1 cellular context compared by ENCODE assay signal in the genomic region with DNA sequence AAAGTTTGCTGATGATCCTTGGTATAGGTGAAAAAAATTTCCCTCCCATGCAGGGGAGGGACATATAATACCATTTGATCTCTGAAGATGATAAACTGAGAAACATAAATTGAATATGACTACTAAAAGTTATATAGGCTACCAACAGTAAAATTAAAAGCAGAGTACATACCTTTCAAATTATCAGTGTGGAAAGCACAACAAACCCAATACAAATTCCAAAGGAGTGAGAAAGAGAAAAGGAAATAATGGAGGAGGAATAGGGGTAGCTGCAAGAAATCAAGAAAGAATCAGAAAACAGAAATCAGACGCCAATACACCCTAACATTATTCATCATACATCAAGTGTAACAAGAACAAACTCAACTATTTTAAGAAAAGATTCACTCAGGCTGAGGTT.
A peak's percentile ranks its signal among the peaks of the same experiment; 100 is the strongest.
TF ChIP-seq lines count a peak whose summit lies in the region.

No MANE protein-coding gene starts in this region.

TF ChIP-seq in SK-N-SH, 30 proteins besides CTCF, POLR2A, EP300 and RAD21 (continued from another document):
- TF ChIP-seq, protein P1, sequence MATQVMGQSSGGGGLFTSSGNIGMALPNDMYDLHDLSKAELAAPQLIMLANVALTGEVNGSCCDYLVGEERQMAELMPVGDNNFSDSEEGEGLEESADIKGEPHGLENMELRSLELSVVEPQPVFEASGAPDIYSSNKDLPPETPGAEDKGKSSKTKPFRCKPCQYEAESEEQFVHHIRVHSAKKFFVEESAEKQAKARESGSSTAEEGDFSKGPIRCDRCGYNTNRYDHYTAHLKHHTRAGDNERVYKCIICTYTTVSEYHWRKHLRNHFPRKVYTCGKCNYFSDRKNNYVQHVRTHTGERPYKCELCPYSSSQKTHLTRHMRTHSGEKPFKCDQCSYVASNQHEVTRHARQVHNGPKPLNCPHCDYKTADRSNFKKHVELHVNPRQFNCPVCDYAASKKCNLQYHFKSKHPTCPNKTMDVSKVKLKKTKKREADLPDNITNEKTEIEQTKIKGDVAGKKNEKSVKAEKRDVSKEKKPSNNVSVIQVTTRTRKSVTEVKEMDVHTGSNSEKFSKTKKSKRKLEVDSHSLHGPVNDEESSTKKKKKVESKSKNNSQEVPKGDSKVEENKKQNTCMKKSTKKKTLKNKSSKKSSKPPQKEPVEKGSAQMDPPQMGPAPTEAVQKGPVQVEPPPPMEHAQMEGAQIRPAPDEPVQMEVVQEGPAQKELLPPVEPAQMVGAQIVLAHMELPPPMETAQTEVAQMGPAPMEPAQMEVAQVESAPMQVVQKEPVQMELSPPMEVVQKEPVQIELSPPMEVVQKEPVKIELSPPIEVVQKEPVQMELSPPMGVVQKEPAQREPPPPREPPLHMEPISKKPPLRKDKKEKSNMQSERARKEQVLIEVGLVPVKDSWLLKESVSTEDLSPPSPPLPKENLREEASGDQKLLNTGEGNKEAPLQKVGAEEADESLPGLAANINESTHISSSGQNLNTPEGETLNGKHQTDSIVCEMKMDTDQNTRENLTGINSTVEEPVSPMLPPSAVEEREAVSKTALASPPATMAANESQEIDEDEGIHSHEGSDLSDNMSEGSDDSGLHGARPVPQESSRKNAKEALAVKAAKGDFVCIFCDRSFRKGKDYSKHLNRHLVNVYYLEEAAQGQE (IDR thresholded peaks at IDR 0.05; ENCODE audit: low read depth, low read length): no peak
- TF ChIP-seq CHD2 (IDR thresholded peaks at IDR 0.05; ENCODE audit: low read length, partially characterized antibody) (no peak), POLR2AphosphoS5 (IDR thresholded peaks at IDR 0.05; ENCODE audit: low read depth, low read length) (no peak), TCF12 (IDR thresholded peaks at IDR 0.05) (peak; percentile 78), GABPA (IDR thresholded peaks at IDR 0.05; ENCODE audit: low read depth) (no peak), NFIC (IDR thresholded peaks at IDR 0.05; ENCODE audit: borderline replicate concordance) (peak; percentile 7; the same call in 1 of the 2 replicates), JUND (IDR thresholded peaks at IDR 0.05) (no peak)
